ENCODE assay signal across 30 cellular contexts in genomic region chr6:22959571-22959970, GRCh38.
"Had no signal": no experiment of that assay in that cellular context is flagged by ENCODE, and none has a peak within 500 bp of the region (broad histone marks: within the 10 kb centered on the region; RNA-seq: fewer than 3 reads in every experiment).

No MANE protein-coding gene starts in this region.

- H3K4me1 ChIP-seq: pancreas, psoas muscle, right lobe of liver, uterus had no signal

- H3K4me3 Mint-ChIP-seq: naive thymus-derived CD8-positive, alpha-beta T cell; natural killer cell treated with Interleukin-12 subunit alpha and Interleukin-12 subunit beta and Interleukin-15 and Interleukin-18, amount 100 ng/mL, for 72 hours; nephron progenitor cell; neural crest cell; stimulated activated effector memory CD8-positive, alpha-beta T cell treated with anti-CD3 and anti-CD28 coated beads, Interleukin-12 subunit alpha, Interleukin-12 subunit beta, amount 100 ng/mL, for 72 hours; stimulated activated naive CD8-positive, alpha-beta T cell treated with anti-CD3 and anti-CD28 coated beads, Interleukin-15, amount 100 ng/mL, for 72 hours; type B pancreatic cell had no signal

- DNase-seq: naive thymus-derived CD8-positive, alpha-beta T cell; nephron progenitor cell; nucleus accumbens; pancreas; posterior cingulate gyrus; psoas muscle; right cardiac atrium; right lobe of liver; sigmoid colon; small intestine; stimulated activated CD4-positive, alpha-beta T cell treated with anti-CD3 and anti-CD28 coated beads, Interleukin-15, amount 100 ng/mL, for 24 hours; stimulated activated CD4-positive, alpha-beta T cell treated with anti-CD3 and anti-CD28 coated beads, Interleukin-2, amount 100 ng/mL, for 24 hours; stimulated activated CD4-positive, alpha-beta T cell treated with anti-CD3 and anti-CD28 coated beads, Interleukin-2, amount 100 ng/mL, for 48 hours; stimulated activated CD4-positive, alpha-beta T cell treated with anti-CD3 and anti-CD28 coated beads, Interleukin-4, amount 100 ng/mL, for 24 hours; stimulated activated naive CD4-positive, alpha-beta T cell; stimulated activated naive CD8-positive, alpha-beta T cell treated with anti-CD3 and anti-CD28 coated beads, Interleukin-15, amount 100 ng/mL, for 72 hours; stimulated activated naive CD8-positive, alpha-beta T cell treated with anti-CD3 and anti-CD28 coated beads, Interleukin-15, Interleukin-2, amounts not matched to agents 100 U/mL and 50 U/mL, for 24 hours; substantia nigra; testis; tibial artery; transverse colon; upper lobe of right lung; uterus had no signal

- H3K9me3 ChIP-seq: neutrophil, pancreas, psoas muscle, right lobe of liver, sigmoid colon, suprapubic skin, testis, tibial artery, transverse colon, upper lobe of right lung, uterus had no signal

- H3K27ac ChIP-seq: neutrophil, pancreas, psoas muscle, right lobe of liver, sigmoid colon, suprapubic skin, testis, tibial artery, transverse colon, upper lobe of right lung, uterus had no signal

- H3K36me3 ChIP-seq: neutrophil, pancreas, right lobe of liver, sigmoid colon, suprapubic skin, tibial artery, transverse colon, upper lobe of right lung, uterus had no signal

- H3K27ac Mint-ChIP-seq: naive thymus-derived CD8-positive, alpha-beta T cell; natural killer cell treated with Interleukin-12 subunit alpha and Interleukin-12 subunit beta and Interleukin-15 and Interleukin-18, amount 100 ng/mL, for 72 hours; nephron progenitor cell; progenitor cell of endocrine pancreas; stimulated activated effector memory CD8-positive, alpha-beta T cell treated with anti-CD3 and anti-CD28 coated beads, Interleukin-12 subunit alpha, Interleukin-12 subunit beta, amount 100 ng/mL, for 72 hours; stimulated activated naive CD8-positive, alpha-beta T cell treated with anti-CD3 and anti-CD28 coated beads, Interleukin-15, amount 100 ng/mL, for 72 hours; type B pancreatic cell had no signal

- H3K36me3 Mint-ChIP-seq: stimulated activated effector memory CD8-positive, alpha-beta T cell treated with anti-CD3 and anti-CD28 coated beads, Interleukin-12 subunit alpha, Interleukin-12 subunit beta, amount 100 ng/mL, for 72 hours; type B pancreatic cell had no signal

- H3K4me3 ChIP-seq: pancreas, psoas muscle, right lobe of liver, sigmoid colon, suprapubic skin, testis, tibial artery, transverse colon, upper lobe of right lung, uterus had no signal

- ATAC-seq: naive thymus-derived CD8-positive, alpha-beta T cell; natural killer cell treated with Interleukin-12 subunit alpha and Interleukin-12 subunit beta and Interleukin-15 and Interleukin-18, amount 100 ng/mL, for 72 hours; pancreas; psoas muscle; right cardiac atrium; right lobe of liver; stimulated activated effector memory CD8-positive, alpha-beta T cell treated with anti-CD3 and anti-CD28 coated beads, Interleukin-12 subunit alpha, Interleukin-12 subunit beta, amount 100 ng/mL, for 72 hours; stimulated activated naive CD8-positive, alpha-beta T cell treated with anti-CD3 and anti-CD28 coated beads, Interleukin-15, amount 100 ng/mL, for 72 hours; stimulated activated naive CD8-positive, alpha-beta T cell treated with anti-CD3 and anti-CD28 coated beads, Interleukin-15, Interleukin-2, amounts not matched to agents 100 U/mL and 50 U/mL, for 24 hours; upper lobe of right lung had no signal

- H3K27me3 ChIP-seq: neutrophil, pancreas, right lobe of liver, sigmoid colon, suprapubic skin, testis, tibial artery, transverse colon, upper lobe of right lung, uterus had no signal

- H3K27me3 Mint-ChIP-seq: naive thymus-derived CD8-positive, alpha-beta T cell; natural killer cell treated with Interleukin-12 subunit alpha and Interleukin-12 subunit beta and Interleukin-15 and Interleukin-18, amount 100 ng/mL, for 72 hours; progenitor cell of endocrine pancreas; type B pancreatic cell had no signal
